Comparison of ENCODE assay signal across 13 cellular contexts in the genomic region with DNA sequence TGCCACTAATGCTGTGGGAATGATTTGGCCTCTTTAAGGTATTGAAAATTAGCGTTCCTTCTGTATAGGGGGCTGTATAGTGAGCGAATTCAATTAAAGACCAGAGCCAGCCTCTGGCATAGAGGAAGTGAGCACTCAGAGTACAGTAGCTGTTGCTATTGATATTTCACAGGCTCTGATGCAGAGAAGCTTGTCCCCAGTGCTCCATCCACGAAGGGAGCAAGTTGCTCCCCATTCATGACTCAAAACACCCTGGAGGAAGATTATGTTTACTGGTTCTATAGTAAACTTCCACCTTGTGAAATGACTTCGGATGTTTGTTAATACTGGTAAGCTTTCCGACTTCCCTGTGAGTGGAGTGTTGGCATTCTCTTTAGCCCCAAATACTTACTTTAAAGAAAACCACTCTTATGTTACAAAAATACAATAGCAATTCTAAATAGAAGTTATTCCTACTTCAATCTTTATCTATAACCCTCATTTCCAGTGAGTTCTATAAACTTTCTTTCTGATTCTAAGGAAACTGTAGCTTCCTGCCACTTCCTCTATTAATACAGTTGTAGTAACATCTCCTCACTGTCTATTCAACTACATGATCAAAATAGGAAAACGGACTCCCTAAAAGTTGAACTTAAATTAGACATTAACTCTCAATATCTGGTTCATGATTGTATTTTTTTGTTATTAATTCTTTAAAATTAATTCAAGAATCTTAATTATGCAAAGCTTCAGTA. TPM values are rescaled to one million over a fixed set of nuclear protein-coding genes. Genes with fewer than 3 reads are reported as not detected.
DNase-seq lines count a peak whose midpoint lies in the region; ATAC-seq lines count a peak whose summit lies in the region.
"Had no signal": no experiment of that assay in that cellular context is flagged by ENCODE, and none has a peak within 500 bp of the region (broad histone marks: within the 10 kb centered on the region; RNA-seq: fewer than 3 reads in every experiment).

No MANE protein-coding gene starts in this region.

- H3K79me2 ChIP-seq in Karpas-422 (ENCODE audit: low read length): no peaks in the 10 kb centered on the region

- H3K9ac ChIP-seq in Karpas-422 (ENCODE audit: low read length): no peak overlapping the region

- ATAC-seq in HG03342 (IDR thresholded peaks at IDR 0.05; ENCODE audit: unreplicated experiment): no peak

- no peaks in the 10 kb centered on the region for H3K9me3 ChIP-seq in Karpas-422 (ENCODE audit: low read length)
- H3K9me3 ChIP-seq: adrenal gland had no signal

- peaks cover 81% of the 10 kb centered on the region for H3K4me1 ChIP-seq in Karpas-422 (ENCODE audit: low read length)
- H3K4me1 ChIP-seq: adrenal gland had no signal

- DNase-seq in NOMO-1 treated with DMSO at 0.1 percent for 48 hours (lab: John Stamatoyannopoulos, UW; ENCODE audit: unreplicated experiment): peak; percentile 66
- no peak for DNase-seq in NOMO-1 treated with dmso at 0.1 percent for 144 hours (lab: John Stamatoyannopoulos, UW; ENCODE audit: unreplicated experiment)
- peak; percentile 75 for DNase-seq in Karpas-422
- DNase-seq in substantia nigra (lab: John Stamatoyannopoulos, UW): no peak
- DNase-seq in OCI-M2 (lab: John Stamatoyannopoulos, UW; ENCODE audit: unreplicated experiment): no peak
- DNase-seq in stimulated activated CD4-positive, alpha-beta T cell treated with anti-CD3 and anti-CD28 coated beads, Interleukin-2, amount 100 ng/mL, for 24 hours: no peak
- DNase-seq: adrenal gland, DMS79 treated with DMSO at 0.1 percent for 48 hours, NCI-H1417, T-helper 9 cell had no signal

- H2AFZ ChIP-seq in Karpas-422 (ENCODE audit: low read length): no peak overlapping the region

- H3K27ac ChIP-seq in Karpas-422 (ENCODE audit: low read length) (peak overlapping the region; percentile 72), cingulate gyrus (ENCODE audit: low read depth, low read length) (peak overlapping the region; percentile 73), substantia nigra (ENCODE audit: low read depth, low read length, poor library complexity, severe bottlenecking) (peak overlapping the region; percentile 80)
- H3K27ac ChIP-seq: 22Rv1, adrenal gland had no signal

- H3K27me3 ChIP-seq in Karpas-422 (ENCODE audit: low read length): no peaks in the 10 kb centered on the region
- H3K27me3 ChIP-seq: adrenal gland had no signal

- no peaks in the 10 kb centered on the region for H4K20me1 ChIP-seq in Karpas-422 (ENCODE audit: insufficient read depth, low read depth, low read length)

- H3K9me2 ChIP-seq in Karpas-422 (replicated peaks; ENCODE audit: insufficient read depth, low read length): no peaks in the 10 kb centered on the region

- peak overlapping the region; percentile 73 for H3K4me2 ChIP-seq in Karpas-422 (ENCODE audit: low read depth, low read length, poor library complexity, severe bottlenecking)

- H3K4me3 ChIP-seq in Karpas-422 (ENCODE audit: low read length): no peak overlapping the region; the same call in 1 of the 2 replicates
- H3K4me3 ChIP-seq: adrenal gland had no signal

- H3K36me3 ChIP-seq in Karpas-422 (ENCODE audit: insufficient read depth, low read length): no peaks in the 10 kb centered on the region; the same call in none of the 2 replicates
- H3K36me3 ChIP-seq: adrenal gland had no signal

RNA-seq across cellular contexts. Expression of a gene that starts 46.5 kb away (rescaled TPM):
- total RNA-seq in Karpas-422 (2014; rRNA removed; shearing (Covaris generic); ENCODE audit: low replicate concordance): 21.7 and 31.1 TPM in 2 replicates

Comparison
In these comparisons a context has a peak if more than half of its experiments do, and no peak if none do; other contexts are left out.
1. DNase-seq: peak in NOMO-1 treated with DMSO at 0.1 percent for 48 hours (single experiment) and Karpas-422 (single experiment); none in NOMO-1 treated with dmso at 0.1 percent for 144 hours (single experiment), substantia nigra (0 of 49), OCI-M2 (single experiment) and stimulated activated CD4-positive, alpha-beta T cell treated with anti-CD3 and anti-CD28 coated beads, Interleukin-2, amount 100 ng/mL, for 24 hours (0 of 2).
2. Peak in every context shown above with its lines, with median percentiles within 50 percentile points of each other: H3K27ac ChIP-seq.